16 cellular contexts compared by ENCODE assay signal in genomic region chr9:89811356-89811755, GRCh38.
DNase-seq lines count a peak whose midpoint lies in the region; ATAC-seq and TF ChIP-seq lines count a peak whose summit lies in the region.
"Had no signal": no experiment of that assay in that cellular context is flagged by ENCODE, and none has a peak within 500 bp of the region (broad histone marks: within the 10 kb centered on the region; RNA-seq: fewer than 3 reads in every experiment).

No MANE protein-coding gene starts in this region.

- no peaks in the 10 kb centered on the region for H3K9me3 Mint-ChIP-seq in central memory CD8-positive, alpha-beta T cell
- H3K9me3 Mint-ChIP-seq in endodermal cell (no peaks in the 10 kb centered on the region), neural progenitor cell (no peaks in the 10 kb centered on the region)
- H3K9me3 Mint-ChIP-seq: CD4-positive, alpha-beta memory T cell; H9 had no signal

- H3K27me3 ChIP-seq in endodermal cell (ENCODE audit: control insufficient read depth, insufficient read depth, low read length, poor library complexity, severe bottlenecking), result no peaks in the 10 kb centered on the region
- H3K27me3 ChIP-seq in neural progenitor cell, result no peaks in the 10 kb centered on the region
- H3K27me3 ChIP-seq in testis, result no peaks in the 10 kb centered on the region

- ATAC-seq in central memory CD8-positive, alpha-beta T cell (replicated peaks; ENCODE audit: extremely low read depth, poor library complexity, severe bottlenecking), result no peak

- H3K79me2 ChIP-seq in neural progenitor cell (ENCODE audit: low read depth), result no peaks in the 10 kb centered on the region

- H3K27ac ChIP-seq in endodermal cell (ENCODE audit: low read depth, low read length) (no peak overlapping the region), neural progenitor cell (no peak overlapping the region), testis (no peak overlapping the region)

- H3K4me1 ChIP-seq in endodermal cell (ENCODE audit: control insufficient read depth, insufficient read depth, low read length), result no peaks in the 10 kb centered on the region
- no peaks in the 10 kb centered on the region for H3K4me1 ChIP-seq in neural progenitor cell
- H3K4me1 ChIP-seq in testis, result peaks cover 22% of the 10 kb centered on the region

- H3K4me2 ChIP-seq in neural progenitor cell, result no peak overlapping the region

- no peaks in the 10 kb centered on the region for H3K4me1 Mint-ChIP-seq in central memory CD8-positive, alpha-beta T cell
- H3K4me1 Mint-ChIP-seq in endodermal cell (peaks cover 18% of the 10 kb centered on the region), neural progenitor cell (peaks cover 43% of the 10 kb centered on the region)

- no peaks in the 10 kb centered on the region for H3K36me3 ChIP-seq in endodermal cell (ENCODE audit: control insufficient read depth, insufficient read depth, low read length)
- no peaks in the 10 kb centered on the region for H3K36me3 ChIP-seq in neural progenitor cell
- H3K36me3 ChIP-seq in testis (ENCODE audit: low read depth, missing control alignments), result no peaks in the 10 kb centered on the region

- H3K9me3 ChIP-seq in endodermal cell (ENCODE audit: control insufficient read depth, low read length) (no peaks in the 10 kb centered on the region), neural progenitor cell (ENCODE audit: low read depth) (no peaks in the 10 kb centered on the region), testis (no peaks in the 10 kb centered on the region)

- H3F3A ChIP-seq in neural progenitor cell (ENCODE audit: low read depth), result no peaks in the 10 kb centered on the region

- H3K27me3 Mint-ChIP-seq in central memory CD8-positive, alpha-beta T cell, result peaks cover 10% of the 10 kb centered on the region
- H3K27me3 Mint-ChIP-seq in endodermal cell (ENCODE audit: insufficient read depth), result peaks cover 17% of the 10 kb centered on the region
- peaks cover 5% of the 10 kb centered on the region for H3K27me3 Mint-ChIP-seq in neural progenitor cell (ENCODE audit: insufficient read depth, low read depth)
- H3K27me3 Mint-ChIP-seq: B cell; CD4-positive, alpha-beta memory T cell had no signal

- H3K4me3 ChIP-seq in endodermal cell (ENCODE audit: low read length), result no peak overlapping the region
- no peak overlapping the region for H3K4me3 ChIP-seq in neural progenitor cell
- H3K4me3 ChIP-seq in testis, result no peak overlapping the region

- TF ChIP-seq POLR2A in testis (IDR thresholded peaks at IDR 0.05), result no peak

- intact Hi-C loops in testis (cut with DNase I; ENCODE audit: low total_unique reads), result no loop called here

- TF ChIP-seq CTCF in endodermal cell (conservative IDR thresholded peaks at IDR 0.05) (no peak), neural progenitor cell (IDR thresholded peaks at IDR 0.05) (no peak), testis (IDR thresholded peaks at IDR 0.05) (no peak)

- DNase-seq in central memory CD8-positive, alpha-beta T cell (ENCODE audit: low spot score in 2 of 2), result no peak
- DNase-seq in endodermal cell, result peak; percentile 23
- DNase-seq in neural progenitor cell (ENCODE audit: low spot score), result no peak
- peak; percentile 7 for DNase-seq in testis
- DNase-seq in NCI-H524 treated with DMSO at 0.1 percent for 48 hours (lab: John Stamatoyannopoulos, UW), result no peak
- DNase-seq in NCI-H524 (lab: John Stamatoyannopoulos, UW), result no peak
- DNase-seq in NCI-H1694 treated with DMSO at 0.1 percent for 48 hours (lab: John Stamatoyannopoulos, UW), result no peak
- DNase-seq: C1 segment of cervical spinal cord; CD4-positive, alpha-beta memory T cell; COR-L47; DMS153; DMS79 treated with DMSO at 0.1 percent for 48 hours; EL; GOT3; H9 had no signal

- no peak overlapping the region for H2AFZ ChIP-seq in neural progenitor cell (replicated peaks)

- no peak overlapping the region for H3K9ac ChIP-seq in endodermal cell (ENCODE audit: extremely low read depth, low read length, poor library complexity, severe bottlenecking)
- no peak overlapping the region for H3K9ac ChIP-seq in neural progenitor cell

- H3K36me3 Mint-ChIP-seq in central memory CD8-positive, alpha-beta T cell (ENCODE audit: insufficient read depth), result no peaks in the 10 kb centered on the region
- H3K36me3 Mint-ChIP-seq in endodermal cell (ENCODE audit: low read depth), result no peaks in the 10 kb centered on the region
- H3K36me3 Mint-ChIP-seq in neural progenitor cell, result no peaks in the 10 kb centered on the region
- H3K36me3 Mint-ChIP-seq: CD4-positive, alpha-beta memory T cell had no signal

- no peak overlapping the region for H3K4me3 Mint-ChIP-seq in central memory CD8-positive, alpha-beta T cell
- H3K4me3 Mint-ChIP-seq in endodermal cell, result no peak overlapping the region
- peak overlapping the region; percentile 21 for H3K4me3 Mint-ChIP-seq in neural progenitor cell
- H3K4me3 Mint-ChIP-seq: B cell; CD4-positive, alpha-beta memory T cell; H9 had no signal

- 83 to 88% methylated on average over 1 to 3 of the region's 3 CpGs for WGBS in endodermal cell (ENCODE audit: insufficient coverage in 1 of 2, insufficient read length in 1 of 2), 2 experiments
- 72 to 78% methylated on average over 1 to 3 of the region's 3 CpGs for WGBS in testis, 2 donors

- H4K20me1 ChIP-seq in neural progenitor cell (ENCODE audit: low read depth), result no peaks in the 10 kb centered on the region

- H3K27ac Mint-ChIP-seq in central memory CD8-positive, alpha-beta T cell (ENCODE audit: low read depth), result peak overlapping the region; percentile 69
- H3K27ac Mint-ChIP-seq in endodermal cell (no peak overlapping the region), neural progenitor cell (no peak overlapping the region)
- H3K27ac Mint-ChIP-seq: B cell; CD4-positive, alpha-beta memory T cell; H9 had no signal

Comparison
In these comparisons a context has a peak if more than half of its experiments do, and no peak if none do; other contexts are left out.
1. DNase-seq: peak in endodermal cell (single experiment) and testis (single experiment); none in central memory CD8-positive, alpha-beta T cell (0 of 2), neural progenitor cell (single experiment), NCI-H524 treated with DMSO at 0.1 percent for 48 hours (single experiment), NCI-H524 (0 of 2) and NCI-H1694 treated with DMSO at 0.1 percent for 48 hours (single experiment).